ENCODE assay signal across 1 cellular context in genomic region chr1:111696330-111696729, GRCh38.
TF ChIP-seq lines count a peak whose summit lies in the region.

No MANE protein-coding gene starts in this region.

TF ChIP-seq in GM12878, 131 proteins besides CTCF, POLR2A, EP300 and RAD21 (continues in another document):
- TF ChIP-seq ZZZ3 (IDR thresholded peaks at IDR 0.05; ENCODE audit: control insufficient read depth, insufficient read length, low read depth) (no peak), RFX5 (IDR thresholded peaks at IDR 0.05; ENCODE audit: low read depth, low read length) (no peak), PML (IDR thresholded peaks at IDR 0.05; ENCODE audit: low read length) (peak; percentile 23; the same call in 1 of the 2 replicates), MLLT1 (IDR thresholded peaks at IDR 0.05) (no peak), BCL11A (IDR thresholded peaks at IDR 0.05; ENCODE audit: low read depth, low read length) (0 out of 2 replicates have a peak, but pooled peaks have one; percentile 17), NR2C1 (IDR thresholded peaks at IDR 0.05) (no peak), ATF7 (IDR thresholded peaks at IDR 0.05; ENCODE audit: low read depth) (peak; percentile 17; the same call in 1 of the 2 replicates), RAD51 (IDR thresholded peaks at IDR 0.05) (no peak), ZNF207 (IDR thresholded peaks at IDR 0.05; ENCODE audit: borderline replicate concordance) (no peak), ZNF592 (IDR thresholded peaks at IDR 0.05) (no peak), ATF3 (IDR thresholded peaks at IDR 0.05; ENCODE audit: borderline replicate concordance, extremely low read depth, low read depth, low read length) (no peak), IRF3 (IDR thresholded peaks at IDR 0.05) (no peak), JUND (IDR thresholded peaks at IDR 0.05; ENCODE audit: low read depth, low read length) (no peak), NFYA (IDR thresholded peaks at IDR 0.05; ENCODE audit: borderline replicate concordance, low read depth, low read length) (no peak), MEF2B (IDR thresholded peaks at IDR 0.05; ENCODE audit: partially characterized antibody, poor library complexity, severe bottlenecking) (peak; percentile 88), SREBF1 (IDR thresholded peaks at IDR 0.05; ENCODE audit: low read length) (no peak), SKIL (IDR thresholded peaks at IDR 0.05; ENCODE audit: low read depth, poor library complexity, severe bottlenecking) (peak; percentile 50), IKZF2 (IDR thresholded peaks at IDR 0.05) (peak; percentile 69 to 73; a peak in 2 of 4 replicates), CEBPZ (IDR thresholded peaks at IDR 0.05; ENCODE audit: low read depth, low read length) (no peak), NKRF (conservative IDR thresholded peaks at IDR 0.05) (no peak), NFXL1 (IDR thresholded peaks at IDR 0.05; ENCODE audit: borderline replicate concordance) (no peak), LARP7 (IDR thresholded peaks at IDR 0.05) (no peak), RUNX3 (IDR thresholded peaks at IDR 0.05; ENCODE audit: low read length) (peak; percentile 91), CEBPB (IDR thresholded peaks at IDR 0.05; ENCODE audit: borderline replicate concordance in 1 of 2, low read depth in 2 of 2, low read length in 2 of 2) (no peak), RELB (IDR thresholded peaks at IDR 0.05; ENCODE audit: low read depth) (peak; percentile 59; the same call in 1 of the 2 replicates), HCFC1 (IDR thresholded peaks at IDR 0.05; ENCODE audit: low read length) (no peak), USF1 (IDR thresholded peaks at IDR 0.05; ENCODE audit: borderline replicate concordance, extremely low read length, insufficient read depth, low read depth, low read length) (no peak), ZBTB4 (CRISPR knock-in tag; IDR thresholded peaks at IDR 0.05) (no peak), BCLAF1 (IDR thresholded peaks at IDR 0.05) (no peak), BACH1 (IDR thresholded peaks at IDR 0.05; ENCODE audit: borderline replicate concordance) (no peak)
